In genomic region chr2:113551637-113552317, GRCh38 we compare ENCODE assay signal across 8 cellular contexts. TPM values are rescaled to one million over a fixed set of nuclear protein-coding genes. Genes with fewer than 3 reads are reported as not detected.
DNase-seq lines count a peak whose midpoint lies in the region; ATAC-seq, FAIRE-seq and TF ChIP-seq lines count a peak whose summit lies in the region.
"Not testable (repeated sequence)": the region's sequence is repeated elsewhere in the genome, so short reads cannot be mapped to it uniquely, and the experiment has no call there.

No MANE protein-coding gene starts in this region.

- not testable (repeated sequence) for H3K4me1 Mint-ChIP-seq in activated naive CD8-positive, alpha-beta T cell (ENCODE audit: low read depth)

- H3K4me2 ChIP-seq in HepG2 (ENCODE audit: low read depth, low read length) = not testable (repeated sequence)

- H2AFZ ChIP-seq in HepG2 (ENCODE audit: low read length) = not testable (repeated sequence)

- FAIRE-seq in HepG2 (lab: Jason Lieb, UNC) = not testable (repeated sequence)

- H4K20me1 ChIP-seq in HepG2 (ENCODE audit: insufficient read depth, low read length) = not testable (repeated sequence)

- not testable (repeated sequence) for TF ChIP-seq CTCF in HepG2 (CRISPR knock-in tag; IDR thresholded peaks at IDR 0.05)

- not testable (repeated sequence) for H3K27me3 ChIP-seq in HepG2 (ENCODE audit: control insufficient read depth in 1 of 2, insufficient read depth in 2 of 2, low read length in 2 of 2)

- not testable (repeated sequence) for H3K27me3 Mint-ChIP-seq in activated naive CD8-positive, alpha-beta T cell

- H3K36me3 ChIP-seq in HepG2 (replicated peaks in 1 of 2; ENCODE audit: control insufficient read depth in 1 of 2, insufficient read depth in 2 of 2, low read length in 2 of 2) = not testable (repeated sequence)

- not testable (repeated sequence) for H3K79me2 ChIP-seq in HepG2 (ENCODE audit: insufficient read depth, low read length)

- not testable (repeated sequence) for TF ChIP-seq EP300 in HepG2 (IDR thresholded peaks at IDR 0.05; ENCODE audit: low read depth in 2 of 2, low read length in 2 of 2); HepG2 (CRISPR knock-in tag; IDR thresholded peaks at IDR 0.05; ENCODE audit: borderline replicate concordance)

- H3K36me3 Mint-ChIP-seq in activated naive CD8-positive, alpha-beta T cell = not testable (repeated sequence)

- peak overlapping the region; percentile 64 for H3K27ac Mint-ChIP-seq in activated naive CD8-positive, alpha-beta T cell

- POLR2A ChIA-PET in HepG2 (lab: Yijun Ruan, JAX) = not testable (repeated sequence)

- TF ChIP-seq POLR2A in HepG2 (IDR thresholded peaks at IDR 0.05; ENCODE audit: insufficient read depth in 1 of 2, low read depth in 2 of 2, low read length in 2 of 2) = not testable (repeated sequence)

- intact Hi-C loops in HepG2 (cut with micrococcal nuclease; ENCODE audit: unreplicated experiment) = not testable (repeated sequence)

- not testable (repeated sequence) for H3K9ac ChIP-seq in HepG2 (ENCODE audit: insufficient read depth, low read depth, low read length)

- 17% methylated on average over 8 of the region's 11 CpGs for WGBS in HepG2 (ENCODE audit: low lambda C conversion rate)

- H3K4me1 ChIP-seq in HepG2 (ENCODE audit: insufficient read depth, low read length) = not testable (repeated sequence)

- in situ Hi-C loops in HepG2 (cut with HindIII; ENCODE audit: extremely low pct_ligation_motif_present, low pct_unique_long_range_greater_than_20kb) = not testable (repeated sequence)

- H3K27ac ChIP-seq in HepG2 (ENCODE audit: extremely low read length, insufficient read depth, low read length) = not testable (repeated sequence)

- CTCF ChIA-PET in HepG2 (lab: Yijun Ruan, JAX; ENCODE audit: low intra/inter-chr PET ratio, low total read pairs) = not testable (repeated sequence)

- peak overlapping the region; percentile 73 for H3K4me3 Mint-ChIP-seq in activated naive CD8-positive, alpha-beta T cell

- not testable (repeated sequence) for H3K4me3 ChIP-seq in HepG2 (replicated peaks in 1 of 3; ENCODE audit: insufficient read depth in 1 of 3, low read depth in 2 of 3, low read length in 3 of 3)

- H3K9me3 ChIP-seq in HepG2 (ENCODE audit: low read length) = not testable (repeated sequence)

- DNase-seq in Daoy (ENCODE audit: low read depth) (peak; percentile 5), NAMALWA (ENCODE audit: low spot score) (peak; percentile 55)
- DNase-seq in activated CD4-positive, alpha-beta T cell treated with anti-CD3 and anti-CD28 coated beads, Interleukin-2, amount 50 U/mL, for 48 hours = peak; percentile 38 to 50
- not testable (repeated sequence) for DNase-seq in HepG2 (ENCODE audit: low spot score)
- DNase-seq in stimulated activated CD8-positive, alpha-beta memory T cell treated with anti-CD3 and anti-CD28 coated beads, Interleukin-15, amount 100 ng/mL, for 48 hours (ENCODE audit: low read depth in 2 of 2) = peak; percentile 18 to 27

- not testable (repeated sequence) for TF ChIP-seq RAD21 in HepG2 (CRISPR knock-in tag; IDR thresholded peaks at IDR 0.05)

- not testable (repeated sequence) for BruUV-seq in HepG2 (replicated peaks; lab: Mats Ljungman, UMichigan)

- peak; percentile 88 for ATAC-seq in GM21423 (IDR thresholded peaks at IDR 0.05; ENCODE audit: unreplicated experiment)
- peak; percentile 66 for ATAC-seq in HG03060 (IDR thresholded peaks at IDR 0.05; ENCODE audit: low read depth, unreplicated experiment)
- peak; percentile 59 for ATAC-seq in HepG2

- not testable (repeated sequence) for H3K9me3 Mint-ChIP-seq in activated naive CD8-positive, alpha-beta T cell (ENCODE audit: low read depth)

TF ChIP-seq in HepG2, 621 proteins besides CTCF, POLR2A, EP300 and RAD21:
- 0 out of 2 replicates have a peak, but pooled peaks have one; percentile 41 for TF ChIP-seq ZBTB43 (CRISPR knock-in tag; conservative IDR thresholded peaks at IDR 0.05)

RNA-seq across cellular contexts. Expression of gene FOXD4L1, which starts 53.3 kb away (rescaled TPM):
- total RNA-seq in Daoy (2014; rRNA removed; shearing (Covaris generic)) = 0.11 TPM in 1 of 2 replicates, not detected in the other
- 0.14 and 0.29 TPM in 2 replicates for total RNA-seq in HepG2 (2016; rRNA removed; fragmentation: Illumina TruSeq; extraction: Trizol)
- total RNA-seq in HepG2 (2016; cell fraction: cytosol; rRNA removed; fragmentation: Illumina TruSeq; extraction: Trizol; ENCODE audit: low read depth) = not detected in 2 replicates
- 0.30 TPM in 1 of 2 replicates, not detected in the other for total RNA-seq in HepG2 (2016; cell fraction: insoluble cytoplasmic fraction; rRNA removed; fragmentation: Illumina TruSeq; extraction: Trizol)
- 0.07 and 0.15 TPM in 2 replicates for total RNA-seq in HepG2 (2016; cell fraction: membrane; rRNA removed; fragmentation: Illumina TruSeq; extraction: Trizol)
- 0.71 and 0.72 TPM in 2 replicates for total RNA-seq in HepG2 (2016; cell fraction: nucleus; rRNA removed; fragmentation: Illumina TruSeq; extraction: Trizol)
- 0.18 and 0.26 TPM in 2 replicates for polyA plus RNA-seq in HepG2 (2011; rRNA removed)
- 0.09 and 0.12 TPM in 2 replicates for polyA plus RNA-seq in HepG2 (2011; cell fraction: cytosol; rRNA removed)
- polyA plus RNA-seq in HepG2 (2011; cell fraction: nucleus; rRNA removed) = 1.4 TPM in 2 replicates
- polyA plus RNA-seq in HepG2 (2012) = 0.05 and 0.20 TPM in 2 replicates
- 0.07 and 0.08 TPM in 2 replicates for polyA plus RNA-seq in HepG2 (2016; cell fraction: cytosol; fragmentation: Illumina TruSeq; extraction: Trizol; ENCODE audit: low read depth)
- polyA plus RNA-seq in HepG2 (2016; cell fraction: insoluble cytoplasmic fraction; fragmentation: Illumina TruSeq; extraction: Trizol; ENCODE audit: low read depth) = 0.17 TPM in 1 of 2 replicates, not detected in the other
- 0.21 and 0.22 TPM in 2 replicates for polyA plus RNA-seq in HepG2 (2016; cell fraction: membrane; fragmentation: Illumina TruSeq; extraction: Trizol; ENCODE audit: low read depth)
- polyA plus RNA-seq in HepG2 (2016; cell fraction: nucleus; fragmentation: Illumina TruSeq; extraction: Trizol; ENCODE audit: insufficient read depth, low read depth) = 1.1 and 1.6 TPM in 2 replicates
- 0.16 and 0.70 TPM in 2 replicates for polyA minus RNA-seq in HepG2 (2011; rRNA and poly(A)+ RNA removed; ENCODE audit: low replicate concordance)
- polyA minus RNA-seq in HepG2 (2011; cell fraction: cytosol; rRNA and poly(A)+ RNA removed) = not detected in 2 replicates
- polyA minus RNA-seq in HepG2 (2011; cell fraction: nucleus; rRNA and poly(A)+ RNA removed) = 2.8 and 4.1 TPM in 2 replicates
